21 cellular contexts compared by ENCODE assay signal in the genomic region with DNA sequence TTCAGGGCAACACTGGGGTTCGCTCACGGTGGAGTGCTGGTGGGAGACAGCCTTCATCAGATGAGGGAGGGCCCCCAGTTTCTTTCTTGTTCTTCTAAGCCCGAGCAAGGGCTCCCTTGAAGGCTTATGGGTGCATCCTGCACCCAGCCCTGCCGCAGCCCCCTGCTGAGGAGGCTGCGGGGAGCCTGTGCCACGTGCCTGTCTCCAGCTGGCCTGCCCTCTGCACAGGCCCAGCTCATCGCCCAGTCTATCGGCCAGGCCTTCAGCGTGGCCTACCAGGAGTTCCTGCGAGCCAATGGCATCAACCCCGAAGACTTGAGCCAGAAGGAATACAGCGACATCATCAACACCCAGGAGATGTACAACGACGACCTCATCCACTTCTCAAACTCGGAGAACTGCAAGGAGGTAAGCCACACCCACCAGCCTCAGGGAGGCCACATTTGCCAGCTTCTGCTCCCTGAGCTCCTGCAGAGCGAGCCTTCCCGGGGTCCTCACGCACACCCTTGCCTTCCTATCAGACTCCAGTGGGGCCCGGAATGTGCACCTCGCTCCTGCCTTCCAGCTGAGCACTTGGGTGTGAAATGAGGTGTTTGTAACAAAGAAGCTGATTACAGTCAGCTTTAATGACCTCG.
DNase-seq lines count a peak whose midpoint lies in the region; ATAC-seq, FAIRE-seq and TF ChIP-seq lines count a peak whose summit lies in the region.
"Had no signal": no experiment of that assay in that cellular context is flagged by ENCODE, and none has a peak within 500 bp of the region (broad histone marks: within the 10 kb centered on the region; RNA-seq: fewer than 3 reads in every experiment).

No MANE protein-coding gene starts in this region.

- H3K9me3 ChIP-seq in lower lobe of right lung (no peaks in the 10 kb centered on the region), body of pancreas (no peaks in the 10 kb centered on the region)
- H3K9me3 ChIP-seq: MG63, Peyer's patch had no signal

- peak overlapping the region; percentile 52 for H3K27ac Mint-ChIP-seq in stimulated activated effector memory CD8-positive, alpha-beta T cell treated with anti-CD3 and anti-CD28 coated beads, Interleukin-12 subunit alpha, Interleukin-12 subunit beta, amount 100 ng/mL, for 72 hours
- H3K27ac Mint-ChIP-seq: B cell had no signal

- TF ChIP-seq POLR2A in body of pancreas (IDR thresholded peaks at IDR 0.05), result no peak

- no peaks in the 10 kb centered on the region for H3K36me3 Mint-ChIP-seq in stimulated activated effector memory CD8-positive, alpha-beta T cell treated with anti-CD3 and anti-CD28 coated beads, Interleukin-12 subunit alpha, Interleukin-12 subunit beta, amount 100 ng/mL, for 72 hours

- TF ChIP-seq CTCF in bronchial epithelial cell (IDR thresholded peaks at IDR 0.05; ENCODE audit: insufficient read depth, low read length, severe bottlenecking) (no peak), lower lobe of right lung (IDR thresholded peaks at IDR 0.05) (no peak), body of pancreas (IDR thresholded peaks at IDR 0.05) (no peak)

- H3K4me3 ChIP-seq in bronchial epithelial cell (ENCODE audit: low read depth, low read length), result no peak overlapping the region
- no peak overlapping the region for H3K4me3 ChIP-seq in lower lobe of right lung
- no peak overlapping the region for H3K4me3 ChIP-seq in H7 (ENCODE audit: insufficient read depth, low read depth, low read length)
- H3K4me3 ChIP-seq in body of pancreas, result no peak overlapping the region
- H3K4me3 ChIP-seq: MG63, Peyer's patch, SK-N-MC had no signal

- H3K27ac ChIP-seq in lower lobe of right lung, result no peak overlapping the region
- no peak overlapping the region for H3K27ac ChIP-seq in body of pancreas
- H3K27ac ChIP-seq: 22Rv1, Peyer's patch, SK-N-MC had no signal

- no peaks in the 10 kb centered on the region for H3K36me3 ChIP-seq in bronchial epithelial cell (ENCODE audit: control insufficient read depth, insufficient read depth, low read length)
- no peaks in the 10 kb centered on the region for H3K36me3 ChIP-seq in lower lobe of right lung
- H3K36me3 ChIP-seq in H7 (replicated peaks; ENCODE audit: control insufficient read depth, insufficient read depth, low read length), result no peaks in the 10 kb centered on the region
- no peaks in the 10 kb centered on the region for H3K36me3 ChIP-seq in body of pancreas (replicated peaks in 1 of 2; ENCODE audit: insufficient read depth in 1 of 2, low read depth in 2 of 2)
- H3K36me3 ChIP-seq: MG63, Peyer's patch had no signal

- 91 to 93% methylated on average over 19 to 20 of the region's 21 CpGs for WGBS in body of pancreas, 2 donors

- FAIRE-seq in bronchial epithelial cell (lab: Jason Lieb, UNC), result peak; percentile 13

- H3K27me3 ChIP-seq in bronchial epithelial cell (ENCODE audit: control insufficient read depth, insufficient read depth, low read length) (no peaks in the 10 kb centered on the region), lower lobe of right lung (ENCODE audit: low read depth) (peaks cover 9% of the 10 kb centered on the region), H7 (ENCODE audit: control insufficient read depth, insufficient read depth, low read length) (no peaks in the 10 kb centered on the region), body of pancreas (no peaks in the 10 kb centered on the region)
- H3K27me3 ChIP-seq: MG63, Peyer's patch had no signal

- no peaks in the 10 kb centered on the region for H3K9me3 Mint-ChIP-seq in stimulated activated effector memory CD8-positive, alpha-beta T cell treated with anti-CD3 and anti-CD28 coated beads, Interleukin-12 subunit alpha, Interleukin-12 subunit beta, amount 100 ng/mL, for 72 hours

- no peak overlapping the region for H3K4me3 Mint-ChIP-seq in stimulated activated effector memory CD8-positive, alpha-beta T cell treated with anti-CD3 and anti-CD28 coated beads, Interleukin-12 subunit alpha, Interleukin-12 subunit beta, amount 100 ng/mL, for 72 hours
- H3K4me3 Mint-ChIP-seq: B cell had no signal

- no peak for ATAC-seq in lower lobe of right lung
- ATAC-seq in stimulated activated effector memory CD8-positive, alpha-beta T cell treated with anti-CD3 and anti-CD28 coated beads, Interleukin-12 subunit alpha, Interleukin-12 subunit beta, amount 100 ng/mL, for 72 hours, result no peak
- ATAC-seq in body of pancreas, result no peak

- H3K4me1 Mint-ChIP-seq in stimulated activated effector memory CD8-positive, alpha-beta T cell treated with anti-CD3 and anti-CD28 coated beads, Interleukin-12 subunit alpha, Interleukin-12 subunit beta, amount 100 ng/mL, for 72 hours, result no peaks in the 10 kb centered on the region

- H3K4me1 ChIP-seq in lower lobe of right lung (peaks cover 7% of the 10 kb centered on the region), body of pancreas (no peaks in the 10 kb centered on the region)

- intact Hi-C loops in lower lobe of right lung (cut with DNase I), result no loop called here
- intact Hi-C loops in body of pancreas (cut with DNase I), result no loop called here

- peak; percentile 11 for DNase-seq in DMS53 (lab: John Stamatoyannopoulos, UW)
- no peak for DNase-seq in DMS53 treated with DMSO at 0.1 percent for 48 hours (lab: John Stamatoyannopoulos, UW; ENCODE audit: unreplicated experiment)
- DNase-seq in bronchial epithelial cell (ENCODE audit: low read depth), result no peak
- peak; percentile 20 for DNase-seq in lower lobe of right lung
- no peak for DNase-seq in stimulated activated effector memory CD8-positive, alpha-beta T cell treated with anti-CD3 and anti-CD28 coated beads, Interleukin-12 subunit alpha, Interleukin-12 subunit beta, amount 100 ng/mL, for 72 hours (ENCODE audit: low spot score in 2 of 2)
- DNase-seq in H7, result no peak
- DNase-seq in NCI-H2171 (lab: John Stamatoyannopoulos, UW), result no peak
- no peak for DNase-seq in body of pancreas
- DNase-seq: GDM1, HCEC 1CT, Kasumi-1, MG63, NCI-H1048, NCI-H1436 treated with DMSO at 0.1 percent for 48 hours, NCI-H2029, NCI-H446 treated with DMSO at 0.1 percent for 48 hours, Peyer's patch, SHP77 had no signal

Comparison
In these comparisons a context has a peak if more than half of its experiments do, and no peak if none do; other contexts are left out.
1. DNase-seq: peak in DMS53 (single experiment) and lower lobe of right lung (single experiment); none in DMS53 treated with DMSO at 0.1 percent for 48 hours (single experiment), bronchial epithelial cell (single experiment), stimulated activated effector memory CD8-positive, alpha-beta T cell treated with anti-CD3 and anti-CD28 coated beads, Interleukin-12 subunit alpha, Interleukin-12 subunit beta, amount 100 ng/mL, for 72 hours (0 of 2), H7 (single experiment), NCI-H2171 (single experiment) and body of pancreas (0 of 4).